In the genomic region with DNA sequence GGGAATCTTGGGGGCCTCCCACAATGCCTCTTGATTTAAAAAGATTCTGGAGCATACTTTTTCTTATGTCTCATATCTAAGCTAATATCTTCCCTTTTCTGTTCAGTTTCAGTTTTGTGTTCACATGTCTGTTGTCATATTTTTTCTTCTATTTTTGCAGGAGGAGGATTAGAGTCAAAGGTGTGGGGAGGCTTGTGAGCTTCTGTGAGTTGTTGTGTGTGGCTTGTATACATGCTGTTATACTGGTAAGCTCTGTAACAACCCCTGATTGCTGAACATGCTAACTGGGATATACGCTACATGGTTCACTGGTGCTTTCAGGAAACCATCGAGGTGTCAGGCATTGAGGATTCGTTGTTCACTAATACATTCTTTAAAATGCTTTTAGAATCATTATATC, we compare ENCODE assay signal across 13 cellular contexts.
DNase-seq lines count a peak whose midpoint lies in the region; ATAC-seq and TF ChIP-seq lines count a peak whose summit lies in the region.
"Had no signal": no experiment of that assay in that cellular context is flagged by ENCODE, and none has a peak within 500 bp of the region (broad histone marks: within the 10 kb centered on the region; RNA-seq: fewer than 3 reads in every experiment).

No MANE protein-coding gene starts in this region.

- 100% methylated on average over 3 of the region's 3 CpGs for WGBS in mesenchymal stem cell

- no peak overlapping the region for H2AK5ac ChIP-seq in mesenchymal stem cell (ENCODE audit: low read length, severe bottlenecking)

- no peak overlapping the region for H2BK12ac ChIP-seq in mesenchymal stem cell (ENCODE audit: low read length in 2 of 2)

- peaks cover 74% of the 10 kb centered on the region for H3K4me1 ChIP-seq in CD4-positive, CD25-positive, alpha-beta regulatory T cell (ENCODE audit: control insufficient read depth, insufficient read depth, low read length, poor library complexity, severe bottlenecking)
- peaks cover 2% of the 10 kb centered on the region for H3K4me1 ChIP-seq in mesenchymal stem cell (ENCODE audit: control insufficient read depth, insufficient read depth, low read depth, low read length)
- H3K4me1 ChIP-seq: uterus had no signal

- peak overlapping the region; percentile 96 for H3K27ac ChIP-seq in CD4-positive, CD25-positive, alpha-beta regulatory T cell (ENCODE audit: insufficient read depth, low read length, poor library complexity, severe bottlenecking)
- peak overlapping the region; percentile 12 for H3K27ac ChIP-seq in mesenchymal stem cell (ENCODE audit: low read length, poor library complexity, severe bottlenecking)
- H3K27ac ChIP-seq: uterus had no signal

- no peaks in the 10 kb centered on the region for H3K9me3 ChIP-seq in CD4-positive, CD25-positive, alpha-beta regulatory T cell (ENCODE audit: control insufficient read depth in 2 of 2, low read length in 2 of 2)
- H3K9me3 ChIP-seq in mesenchymal stem cell (ENCODE audit: control insufficient read depth, low read length), result no peaks in the 10 kb centered on the region
- H3K9me3 ChIP-seq: uterus had no signal

- peaks cover 0 to 9% (median 2%) of the 10 kb centered on the region in 7 donors for H3K9me3 Mint-ChIP-seq in CD4-positive, CD25-positive, alpha-beta regulatory T cell
- 0 out of 2 replicates have a peak, but pooled peaks cover 3% of the 10 kb centered on the region for H3K9me3 Mint-ChIP-seq in WTC11

- no peak overlapping the region for H4K91ac ChIP-seq in mesenchymal stem cell (ENCODE audit: low read length)

- no peaks in the 10 kb centered on the region for H3K27me3 ChIP-seq in CD4-positive, CD25-positive, alpha-beta regulatory T cell (ENCODE audit: control insufficient read depth, insufficient read depth, low read length)
- H3K27me3 ChIP-seq in mesenchymal stem cell (ENCODE audit: control insufficient read depth in 1 of 2, insufficient read depth in 1 of 2, low read length in 2 of 2), result no peaks in the 10 kb centered on the region
- H3K27me3 ChIP-seq: uterus had no signal

- no peaks in the 10 kb centered on the region for H3K27me3 Mint-ChIP-seq in CD4-positive, CD25-positive, alpha-beta regulatory T cell
- no peaks in the 10 kb centered on the region for H3K27me3 Mint-ChIP-seq in WTC11 (ENCODE audit: low read depth)

- no peak for TF ChIP-seq CTCF in WTC11 (IDR thresholded peaks at IDR 0.05)

- H3K4me1 Mint-ChIP-seq in CD4-positive, CD25-positive, alpha-beta regulatory T cell, result peaks cover 3 to 67% (median 32%) of the 10 kb centered on the region in 4 donors
- peaks cover 2% of the 10 kb centered on the region; the same call in 1 of the 2 replicates for H3K4me1 Mint-ChIP-seq in WTC11

- no peak overlapping the region for H3K9ac ChIP-seq in mesenchymal stem cell (ENCODE audit: low read length)

- peak overlapping the region; percentile 70 for H3K4me3 ChIP-seq in CD4-positive, CD25-positive, alpha-beta regulatory T cell (ENCODE audit: low read depth, low read length)
- H3K4me3 ChIP-seq in mesenchymal stem cell (ENCODE audit: insufficient read depth in 1 of 2, low read depth in 1 of 2, low read length in 2 of 2), result no peak overlapping the region
- H3K4me3 ChIP-seq: uterus had no signal

- H2AFZ ChIP-seq in mesenchymal stem cell (ENCODE audit: low read depth, low read length), result no peak overlapping the region

- CTCF ChIA-PET in WTC11 (lab: Charles Lee), result no interaction called here

- no peak overlapping the region for H2BK15ac ChIP-seq in mesenchymal stem cell (ENCODE audit: low read depth, poor library complexity, severe bottlenecking)

- peaks cover 14% of the 10 kb centered on the region for H3K79me1 ChIP-seq in mesenchymal stem cell (replicated peaks; ENCODE audit: low read length, poor library complexity, severe bottlenecking)

- no peak overlapping the region for H3K18ac ChIP-seq in mesenchymal stem cell (ENCODE audit: low read depth in 1 of 2, low read length in 2 of 2)

- ATAC-seq in CD4-positive, CD25-positive, alpha-beta regulatory T cell (ENCODE audit: low read depth in 2 of 2), result no peak
- ATAC-seq in GM18502 (IDR thresholded peaks at IDR 0.05; ENCODE audit: poor library complexity, unreplicated experiment) (peak; percentile 35), WTC11 (no peak), GM18520 (IDR thresholded peaks at IDR 0.05; ENCODE audit: unreplicated experiment) (no peak), HG03025 (IDR thresholded peaks at IDR 0.05; ENCODE audit: low FRiP score, unreplicated experiment) (no peak), GM21515 (IDR thresholded peaks at IDR 0.05; ENCODE audit: unreplicated experiment) (no peak)

- H3K14ac ChIP-seq in mesenchymal stem cell (ENCODE audit: low read length in 2 of 2), result no peak overlapping the region

- H2BK120ac ChIP-seq in mesenchymal stem cell (ENCODE audit: low read depth, low read length), result no peak overlapping the region

- H2BK5ac ChIP-seq in mesenchymal stem cell (ENCODE audit: low read depth, low read length, poor library complexity, severe bottlenecking), result no peak overlapping the region

- peak in 2 of 3 donors; percentile 35 to 65 for DNase-seq in CD4-positive, CD25-positive, alpha-beta regulatory T cell
- DNase-seq in WTC11 (ENCODE audit: low spot score) (no peak), mesenchymal stem cell (no peak), OCI-M1 (lab: John Stamatoyannopoulos, UW) (no peak)
- DNase-seq: AML-193, kidney, NCI-H1694 treated with DMSO at 0.1 percent for 48 hours, NCI-H510A, uterus had no signal

- no peak overlapping the region for H3K4ac ChIP-seq in mesenchymal stem cell (ENCODE audit: low read depth in 1 of 2, low read length in 2 of 2)

- H3K36me3 ChIP-seq in CD4-positive, CD25-positive, alpha-beta regulatory T cell (ENCODE audit: control insufficient read depth, insufficient read depth, low read length), result no peaks in the 10 kb centered on the region
- no peaks in the 10 kb centered on the region for H3K36me3 ChIP-seq in mesenchymal stem cell (ENCODE audit: control insufficient read depth in 1 of 2, insufficient read depth in 2 of 2, low read depth in 1 of 2, low read length in 2 of 2)
- H3K36me3 ChIP-seq: uterus had no signal

- H4K8ac ChIP-seq in mesenchymal stem cell (ENCODE audit: low read length), result no peak overlapping the region

- no peak overlapping the region for H3K23ac ChIP-seq in mesenchymal stem cell (ENCODE audit: low read length in 2 of 2)

- H3K4me3 Mint-ChIP-seq in CD4-positive, CD25-positive, alpha-beta regulatory T cell, result peak overlapping the region; percentile 66 to 77 (median 74)
- H3K4me3 Mint-ChIP-seq in WTC11, result no peak overlapping the region

- H3K36me3 Mint-ChIP-seq in CD4-positive, CD25-positive, alpha-beta regulatory T cell, result peaks cover 10% of the 10 kb centered on the region
- no peaks in the 10 kb centered on the region for H3K36me3 Mint-ChIP-seq in WTC11

- POLR2A ChIA-PET in WTC11 (lab: Charles Lee), result no interaction called here

- H3K27ac Mint-ChIP-seq in CD4-positive, CD25-positive, alpha-beta regulatory T cell, result peak overlapping the region in 2 of 3 donors; percentile 100
- 0 out of 2 replicates have a peak overlapping the region, but pooled peaks have one; percentile 16 for H3K27ac Mint-ChIP-seq in WTC11

- H3K4me2 ChIP-seq in mesenchymal stem cell (ENCODE audit: low read length, poor library complexity, severe bottlenecking), result no peak overlapping the region

TF ChIP-seq in WTC11, 78 proteins besides CTCF, POLR2A, EP300 and RAD21 (continues in another document):
- TF ChIP-seq SMAD3 (CRISPR knock-in tag; IDR thresholded peaks at IDR 0.05; ENCODE audit: borderline replicate concordance), result no peak
- TF ChIP-seq, protein P1, sequence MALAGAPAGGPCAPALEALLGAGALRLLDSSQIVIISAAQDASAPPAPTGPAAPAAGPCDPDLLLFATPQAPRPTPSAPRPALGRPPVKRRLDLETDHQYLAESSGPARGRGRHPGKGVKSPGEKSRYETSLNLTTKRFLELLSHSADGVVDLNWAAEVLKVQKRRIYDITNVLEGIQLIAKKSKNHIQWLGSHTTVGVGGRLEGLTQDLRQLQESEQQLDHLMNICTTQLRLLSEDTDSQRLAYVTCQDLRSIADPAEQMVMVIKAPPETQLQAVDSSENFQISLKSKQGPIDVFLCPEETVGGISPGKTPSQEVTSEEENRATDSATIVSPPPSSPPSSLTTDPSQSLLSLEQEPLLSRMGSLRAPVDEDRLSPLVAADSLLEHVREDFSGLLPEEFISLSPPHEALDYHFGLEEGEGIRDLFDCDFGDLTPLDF (CRISPR knock-in tag; IDR thresholded peaks at IDR 0.05), result no peak
- no peak for TF ChIP-seq FOXK1 (CRISPR knock-in tag; IDR thresholded peaks at IDR 0.05)
- TF ChIP-seq PRRX2 (CRISPR knock-in tag; IDR thresholded peaks at IDR 0.05), result no peak
- TF ChIP-seq NFE2L1 (CRISPR knock-in tag; IDR thresholded peaks at IDR 0.05), result no peak
- TF ChIP-seq ELF4 (CRISPR knock-in tag; IDR thresholded peaks at IDR 0.05; ENCODE audit: low read depth), result no peak
- TF ChIP-seq FOXP1 (CRISPR knock-in tag; IDR thresholded peaks at IDR 0.05; ENCODE audit: borderline replicate concordance), result no peak
- TF ChIP-seq CBFB (CRISPR knock-in tag; IDR thresholded peaks at IDR 0.05; ENCODE audit: low read depth), result no peak
- TF ChIP-seq, protein P2, sequence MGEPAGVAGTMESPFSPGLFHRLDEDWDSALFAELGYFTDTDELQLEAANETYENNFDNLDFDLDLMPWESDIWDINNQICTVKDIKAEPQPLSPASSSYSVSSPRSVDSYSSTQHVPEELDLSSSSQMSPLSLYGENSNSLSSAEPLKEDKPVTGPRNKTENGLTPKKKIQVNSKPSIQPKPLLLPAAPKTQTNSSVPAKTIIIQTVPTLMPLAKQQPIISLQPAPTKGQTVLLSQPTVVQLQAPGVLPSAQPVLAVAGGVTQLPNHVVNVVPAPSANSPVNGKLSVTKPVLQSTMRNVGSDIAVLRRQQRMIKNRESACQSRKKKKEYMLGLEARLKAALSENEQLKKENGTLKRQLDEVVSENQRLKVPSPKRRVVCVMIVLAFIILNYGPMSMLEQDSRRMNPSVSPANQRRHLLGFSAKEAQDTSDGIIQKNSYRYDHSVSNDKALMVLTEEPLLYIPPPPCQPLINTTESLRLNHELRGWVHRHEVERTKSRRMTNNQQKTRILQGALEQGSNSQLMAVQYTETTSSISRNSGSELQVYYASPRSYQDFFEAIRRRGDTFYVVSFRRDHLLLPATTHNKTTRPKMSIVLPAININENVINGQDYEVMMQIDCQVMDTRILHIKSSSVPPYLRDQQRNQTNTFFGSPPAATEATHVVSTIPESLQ (CRISPR knock-in tag; IDR thresholded peaks at IDR 0.05), result no peak
- TF ChIP-seq, protein P3, sequence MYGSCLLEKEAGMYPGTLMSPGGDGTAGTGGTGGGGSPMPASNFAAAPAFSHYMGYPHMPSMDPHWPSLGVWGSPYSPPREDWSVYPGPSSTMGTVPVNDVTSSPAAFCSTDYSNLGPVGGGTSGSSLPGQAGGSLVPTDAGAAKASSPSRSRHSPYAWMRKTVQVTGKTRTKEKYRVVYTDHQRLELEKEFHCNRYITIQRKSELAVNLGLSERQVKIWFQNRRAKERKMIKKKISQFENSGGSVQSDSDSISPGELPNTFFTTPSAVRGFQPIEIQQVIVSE (CRISPR knock-in tag; IDR thresholded peaks at IDR 0.05; ENCODE audit: borderline replicate concordance), result no peak
- TF ChIP-seq RELA (CRISPR knock-in tag; IDR thresholded peaks at IDR 0.05; ENCODE audit: borderline replicate concordance), result no peak

Comparison
In these comparisons a context has a peak if more than half of its experiments do, and no peak if none do; other contexts are left out.
1. DNase-seq: peak in CD4-positive, CD25-positive, alpha-beta regulatory T cell (2 of 3); none in WTC11 (single experiment), mesenchymal stem cell (single experiment) and OCI-M1 (single experiment).